8 cellular contexts compared by ENCODE assay signal in genomic region chr1:89842547-89843278, GRCh38. TPM values are rescaled to one million over a fixed set of nuclear protein-coding genes. Genes with fewer than 3 reads are reported as not detected.
A peak's percentile ranks its signal among the peaks of the same experiment; 100 is the strongest.
DNase-seq lines count a peak whose midpoint lies in the region; ATAC-seq and TF ChIP-seq lines count a peak whose summit lies in the region.

No MANE protein-coding gene starts in this region.

- H3K9ac ChIP-seq in GM23248 (peak overlapping the region; percentile 77), mammary epithelial cell (ENCODE audit: insufficient read depth, low read length) (peak overlapping the region; percentile 74)

- 25 to 27% methylated on average over 9 of the region's 9 CpGs for WGBS in GM23248 (ENCODE audit: low coverage in 1 of 2, low lambda C conversion rate in 2 of 2, missing lambda C conversion rate in 2 of 2), 2 experiments
- 19% methylated on average over 9 of the region's 9 CpGs for WGBS in mammary epithelial cell (ENCODE audit: low coverage, missing lambda C conversion rate)
- WGBS in right lobe of liver (ENCODE audit: insufficient coverage, low coverage, low lambda C conversion rate, missing lambda C conversion rate), result 18% methylated on average over 9 of the region's 9 CpGs

- H3K36me3 ChIP-seq in GM23248 (ENCODE audit: low read depth) (no peaks in the 10 kb centered on the region), mammary epithelial cell (ENCODE audit: insufficient read depth, low read length) (no peaks in the 10 kb centered on the region), right lobe of liver (no peaks in the 10 kb centered on the region), thoracic aorta (no peaks in the 10 kb centered on the region)

- dilution Hi-C loops in mammary epithelial cell (cut with HindIII; ENCODE audit: low sequenced_read_pairs), result no loop called here

- in situ Hi-C loops in GM23248 (cut with MboI), result no loop called here
- in situ Hi-C loops in mammary epithelial cell (cut with MboI; ENCODE audit: low sequenced_read_pairs in 2 of 2), result loop anchor here in 1 of 2 donors (10.0 kb wide), 1 partner anchor 112 kb away; no protein-coding TSS in a partner anchor

- TF ChIP-seq CTCF in mammary epithelial cell (conservative IDR thresholded peaks at IDR 0.05 in 1 of 2, IDR thresholded peaks at IDR 0.05 in 1 of 2; ENCODE audit: extremely low read depth in 1 of 2, insufficient read depth in 1 of 2, low read depth in 1 of 2, low read length in 2 of 2) (no peak), right lobe of liver (IDR thresholded peaks at IDR 0.05) (no peak), thoracic aorta (IDR thresholded peaks at IDR 0.05) (no peak)

- peak overlapping the region; percentile 74 for H3K4me3 ChIP-seq in GM23248
- H3K4me3 ChIP-seq in mammary epithelial cell (replicated peaks in 1 of 3; ENCODE audit: insufficient read depth in 1 of 3, low read depth in 2 of 3, low read length in 3 of 3), result peak overlapping the region; percentile 48 to 88 (median 72)
- H3K4me3 ChIP-seq in right lobe of liver, result peak overlapping the region; percentile 72 to 79 (median 79)
- peak overlapping the region; percentile 85 for H3K4me3 ChIP-seq in thoracic aorta

- no peaks in the 10 kb centered on the region for H3K9me2 ChIP-seq in GM23248 (ENCODE audit: insufficient read depth)

- peaks cover 4% of the 10 kb centered on the region; the same call in 1 of the 2 replicates for H3F3A ChIP-seq in GM23248 (ENCODE audit: insufficient read depth)

- H3K4me2 ChIP-seq in GM23248 (ENCODE audit: unreplicated experiment) (peak overlapping the region; percentile 87), mammary epithelial cell (ENCODE audit: insufficient read depth, low read depth, low read length) (peak overlapping the region; percentile 84)

- peaks cover 33% of the 10 kb centered on the region for H3K79me2 ChIP-seq in GM23248 (ENCODE audit: insufficient read depth)
- peaks cover 35% of the 10 kb centered on the region for H3K79me2 ChIP-seq in mammary epithelial cell (ENCODE audit: insufficient read depth, low read length)

- ATAC-seq in right lobe of liver, result peak; percentile 31 to 41 (median 36)
- no peak for ATAC-seq in thoracic aorta (ENCODE audit: insufficient number of reproducible peaks, low FRiP score, low read depth)

- CTCF ChIA-PET in mammary epithelial cell (lab: Charles Lee; ENCODE audit: low non-redundant PET) (interaction anchor here (0.7 kb wide), 1 partner anchor 40 kb away, joined by 4 read pairs; no protein-coding TSS in a partner anchor), HEK293T (lab: Yijun Ruan, JAX) (interaction anchor here (0.7 to 1.8 kb wide), 6 partner anchors 9 to 144 kb away, joined by 3 to 4 read pairs (median 3); no protein-coding TSS in a partner anchor)

- peaks cover 6% of the 10 kb centered on the region for H3K4me1 ChIP-seq in GM23248 (ENCODE audit: insufficient read depth)
- peaks cover 16% of the 10 kb centered on the region for H3K4me1 ChIP-seq in mammary epithelial cell (ENCODE audit: insufficient read depth, low read length)
- H3K4me1 ChIP-seq in right lobe of liver, result peaks cover 0 to 28% (median 10%) of the 10 kb centered on the region in 4 donors
- H3K4me1 ChIP-seq in thoracic aorta (ENCODE audit: control insufficient read depth in 1 of 2, low read depth in 2 of 2), result peaks cover 0 to 14% of the 10 kb centered on the region in 2 donors

- no peaks in the 10 kb centered on the region for H4K20me1 ChIP-seq in GM23248 (ENCODE audit: insufficient read depth)
- no peaks in the 10 kb centered on the region for H4K20me1 ChIP-seq in mammary epithelial cell (ENCODE audit: insufficient read depth, low read length)

- H2AFZ ChIP-seq in GM23248, result peak overlapping the region; percentile 84
- peak overlapping the region; percentile 89 for H2AFZ ChIP-seq in mammary epithelial cell (ENCODE audit: low read depth, low read length)

- no TSS peak for BruUV-seq in mammary epithelial cell (replicated peaks; lab: Mats Ljungman, UMichigan)

- TF ChIP-seq POLR2A in right lobe of liver (IDR thresholded peaks at IDR 0.05), result no peak

- intact Hi-C loops in mammary epithelial cell (cut with micrococcal nuclease) (loop anchor here (1.0 to 5.0 kb wide), 5 partner anchors 38 to 152 kb away; partner anchors contain the start of gene ZNF326), right lobe of liver (cut with DNase I) (no loop called here)

- DNase-seq in NCI-H1092 treated with DMSO at 0.1 percent for 48 hours (lab: John Stamatoyannopoulos, UW), result peak; percentile 56
- no peak for DNase-seq in NCI-H1092 (lab: John Stamatoyannopoulos, UW)
- DNase-seq in GM23248, result peak; percentile 53
- DNase-seq in LHCN-M2 (ENCODE audit: low read depth), result peak; percentile 53
- no peak for DNase-seq in mammary epithelial cell
- DNase-seq in right lobe of liver, result no peak
- DNase-seq in thoracic aorta (ENCODE audit: low spot score), result no peak
- no peak for DNase-seq in HEK293T (ENCODE audit: extremely low spot score)

- H3K9me3 ChIP-seq in GM23248 (ENCODE audit: low read depth) (no peaks in the 10 kb centered on the region), mammary epithelial cell (replicated peaks; ENCODE audit: insufficient read depth, low read length) (no peaks in the 10 kb centered on the region), right lobe of liver (no peaks in the 10 kb centered on the region), thoracic aorta (no peaks in the 10 kb centered on the region)

- POLR2A ChIA-PET in HEK293T (lab: Yijun Ruan, JAX), result interaction anchor here (0.8 to 1.4 kb wide), 3 partner anchors 8 to 21 kb away, joined by 3 to 4 read pairs (median 4); partner anchors contain the start of gene LRRC8D

- H3K27me3 ChIP-seq in GM23248 (replicated peaks; ENCODE audit: insufficient read depth) (no peaks in the 10 kb centered on the region), mammary epithelial cell (ENCODE audit: insufficient read depth, low read length) (no peaks in the 10 kb centered on the region), right lobe of liver (no peaks in the 10 kb centered on the region), thoracic aorta (replicated peaks; ENCODE audit: insufficient read depth) (no peaks in the 10 kb centered on the region)

- peak overlapping the region; percentile 48 for H3K27ac ChIP-seq in GM23248
- H3K27ac ChIP-seq in mammary epithelial cell (ENCODE audit: insufficient read depth, low read depth, low read length), result peak overlapping the region; percentile 19
- peak overlapping the region; percentile 80 to 92 (median 86) for H3K27ac ChIP-seq in right lobe of liver
- H3K27ac ChIP-seq in thoracic aorta, result peak overlapping the region in 1 of 2 donors; percentile 63

TF ChIP-seq in HEK293T, 16 proteins besides CTCF, POLR2A, EP300 and RAD21:
- TF ChIP-seq HDGF (IDR thresholded peaks at IDR 0.05; ENCODE audit: borderline replicate concordance), result no peak
- no peak for TF ChIP-seq BHLHE40 (IDR thresholded peaks at IDR 0.05; ENCODE audit: borderline replicate concordance)
- no peak for TF ChIP-seq FOXA1 (IDR thresholded peaks at IDR 0.05)
- TF ChIP-seq ARNT (IDR thresholded peaks at IDR 0.05), result no peak
- TF ChIP-seq TARDBP (IDR thresholded peaks at IDR 0.05), result no peak
- TF ChIP-seq SP1 (IDR thresholded peaks at IDR 0.05), result no peak
- TF ChIP-seq FOXM1 (IDR thresholded peaks at IDR 0.05; ENCODE audit: borderline replicate concordance), result no peak
- no peak for TF ChIP-seq SUZ12 (IDR thresholded peaks at IDR 0.05)
- TF ChIP-seq LEF1 (IDR thresholded peaks at IDR 0.05; ENCODE audit: borderline replicate concordance), result no peak
- TF ChIP-seq ELF4 (IDR thresholded peaks at IDR 0.05), result no peak
- TF ChIP-seq ZNF384 (IDR thresholded peaks at IDR 0.05), result no peak
- TF ChIP-seq L3MBTL2 (conservative IDR thresholded peaks at IDR 0.05), result no peak

RNA-seq across cellular contexts. Expression of gene LRRC8D, which starts 21.9 kb away (rescaled TPM):
- 30.7 and 35.3 TPM in 2 replicates for total RNA-seq in GM23248 (2014; rRNA removed; shearing (Covaris generic))
- polyA plus RNA-seq in GM23248 (2016; fragmentation: Nextera tagmentation; extraction: Ambion mirVana), result 29.9 and 30.1 TPM in 2 replicates
- total RNA-seq in LHCN-M2 (2014; rRNA removed), result 20.7 and 23.9 TPM in 2 replicates
- polyA plus RNA-seq in LHCN-M2 (2012), result 11.7 TPM
- 10 to 100 TPM; 39.5 to 47.7 TPM for total RNA-seq in mammary epithelial cell
- polyA plus RNA-seq in mammary epithelial cell, result 44.9 TPM
- 20.7 TPM for polyA minus RNA-seq in mammary epithelial cell
- total RNA-seq in right lobe of liver, result 10 to 100 TPM; 11.5 to 22.1 (median 19.3) TPM
- 10 to 100 TPM in 1 of 2 donors, 1 to 10 TPM in 1; 8.8 to 10.7 TPM for total RNA-seq in thoracic aorta

Comparison
In these comparisons a context has a peak if more than half of its experiments do, and no peak if none do; other contexts are left out.
1. DNase-seq: peak in NCI-H1092 treated with DMSO at 0.1 percent for 48 hours (single experiment), GM23248 (single experiment) and LHCN-M2 (single experiment); none in NCI-H1092 (single experiment), mammary epithelial cell (single experiment), right lobe of liver (0 of 3), thoracic aorta (single experiment) and HEK293T (single experiment).
2. Peak in every context shown above with its lines, with median percentiles within 50 percentile points of each other: H3K4me3 ChIP-seq.